ENCODE assay signal across 1 cellular context in genomic region chr19:40190891-40191835, GRCh38.
TF ChIP-seq lines count a peak whose summit lies in the region.

Gene MAP3K10 (plus strand): TSS chr19:40191426. CDS start chr19:40192032, 606 bp downstream.

TF ChIP-seq in HepG2, 621 proteins besides CTCF, POLR2A, EP300 and RAD21 (continued from another document and continues in another):
- TF ChIP-seq, protein P1, sequence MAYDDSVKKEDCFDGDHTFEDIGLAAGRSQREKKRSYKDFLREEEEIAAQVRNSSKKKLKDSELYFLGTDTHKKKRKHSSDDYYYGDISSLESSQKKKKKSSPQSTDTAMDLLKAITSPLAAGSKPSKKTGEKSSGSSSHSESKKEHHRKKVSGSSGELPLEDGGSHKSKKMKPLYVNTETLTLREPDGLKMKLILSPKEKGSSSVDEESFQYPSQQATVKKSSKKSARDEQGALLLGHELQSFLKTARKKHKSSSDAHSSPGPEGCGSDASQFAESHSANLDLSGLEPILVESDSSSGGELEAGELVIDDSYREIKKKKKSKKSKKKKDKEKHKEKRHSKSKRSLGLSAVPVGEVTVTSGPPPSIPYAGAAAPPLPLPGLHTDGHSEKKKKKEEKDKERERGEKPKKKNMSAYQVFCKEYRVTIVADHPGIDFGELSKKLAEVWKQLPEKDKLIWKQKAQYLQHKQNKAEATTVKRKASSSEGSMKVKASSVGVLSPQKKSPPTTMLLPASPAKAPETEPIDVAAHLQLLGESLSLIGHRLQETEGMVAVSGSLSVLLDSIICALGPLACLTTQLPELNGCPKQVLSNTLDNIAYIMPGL (CRISPR knock-in tag; IDR thresholded peaks at IDR 0.05; ENCODE audit: borderline replicate concordance in 1 of 2, low read depth in 1 of 2) = peak; percentile 35 to 72; a peak in 3 of 4 replicates
- TF ChIP-seq ZNF816 (CRISPR knock-in tag; IDR thresholded peaks at IDR 0.05; ENCODE audit: borderline replicate concordance) (0 out of 2 replicates have a peak, but pooled peaks have one; percentile 0), ZNF33B (CRISPR knock-in tag; IDR thresholded peaks at IDR 0.05) (peak; percentile 41; the same call in 1 of the 2 replicates), ZNF441 (CRISPR knock-in tag; IDR thresholded peaks at IDR 0.05; ENCODE audit: borderline replicate concordance) (peak; percentile 69; the same call in 1 of the 2 replicates), ZNF496 (CRISPR knock-in tag; IDR thresholded peaks at IDR 0.05; ENCODE audit: insufficient replicate concordance) (no peak), ZNF703 (CRISPR knock-in tag; IDR thresholded peaks at IDR 0.05; ENCODE audit: borderline replicate concordance) (peak; percentile 32; the same call in 1 of the 2 replicates), FOXO1 (CRISPR knock-in tag; IDR thresholded peaks at IDR 0.05) (peak; percentile 38; the same call in 1 of the 2 replicates), CREB1 (IDR thresholded peaks at IDR 0.05) (peak; percentile 53), CREB1 (CRISPR knock-in tag; IDR thresholded peaks at IDR 0.05) (peak; percentile 80), ZNF350 (CRISPR knock-in tag; IDR thresholded peaks at IDR 0.05; ENCODE audit: borderline replicate concordance, low read depth) (no peak; the same call in 1 of the 2 replicates), ASH2L (IDR thresholded peaks at IDR 0.05; ENCODE audit: insufficient read length, low read depth, low read length) (no peak), ZBTB4 (CRISPR knock-in tag; IDR thresholded peaks at IDR 0.05; ENCODE audit: borderline replicate concordance) (0 out of 2 replicates have a peak, but pooled peaks have one; percentile 38), ZNF430 (CRISPR knock-in tag; IDR thresholded peaks at IDR 0.05) (0 out of 2 replicates have a peak, but pooled peaks have one; percentile 20), BCLAF1 (IDR thresholded peaks at IDR 0.05) (no peak), XRCC5 (optimal IDR thresholded peaks at IDR 0.05; ENCODE audit: low read length) (peak; percentile 62), GLI4 (CRISPR knock-in tag; IDR thresholded peaks at IDR 0.05; ENCODE audit: borderline replicate concordance) (peak; percentile 59; the same call in 1 of the 2 replicates), BCL3 (CRISPR knock-in tag; IDR thresholded peaks at IDR 0.05) (peak; percentile 51; the same call in 1 of the 2 replicates), TCF12 (IDR thresholded peaks at IDR 0.05) (no peak), TCF12 (CRISPR knock-in tag; IDR thresholded peaks at IDR 0.05) (0 out of 2 replicates have a peak, but pooled peaks have one; percentile 60), FOXC1 (CRISPR knock-in tag; IDR thresholded peaks at IDR 0.05; ENCODE audit: borderline replicate concordance) (peak; percentile 59; the same call in 1 of the 2 replicates), PHF20 (CRISPR knock-in tag; IDR thresholded peaks at IDR 0.05) (peak; percentile 50), MED8 (CRISPR knock-in tag; IDR thresholded peaks at IDR 0.05; ENCODE audit: insufficient replicate concordance) (peak; percentile 37), ZNF709 (CRISPR knock-in tag; IDR thresholded peaks at IDR 0.05) (0 out of 2 replicates have a peak, but pooled peaks have one; percentile 47), NBN (conservative IDR thresholded peaks at IDR 0.05) (no peak), MAFG (CRISPR knock-in tag; IDR thresholded peaks at IDR 0.05) (no peak), FOXK2 (IDR thresholded peaks at IDR 0.05) (no peak), FOSL1 (CRISPR knock-in tag; IDR thresholded peaks at IDR 0.05; ENCODE audit: borderline replicate concordance) (peak; percentile 31; the same call in 1 of the 2 replicates), GATA4 (IDR thresholded peaks at IDR 0.05; ENCODE audit: borderline replicate concordance, low read depth) (0 out of 2 replicates have a peak, but pooled peaks have one; percentile 6), RFXAP (CRISPR knock-in tag; IDR thresholded peaks at IDR 0.05; ENCODE audit: borderline replicate concordance) (0 out of 2 replicates have a peak, but pooled peaks have one; percentile 25), SMAD1 (CRISPR knock-in tag; IDR thresholded peaks at IDR 0.05; ENCODE audit: borderline replicate concordance, low read depth) (peak; percentile 69), MAZ (IDR thresholded peaks at IDR 0.05; ENCODE audit: borderline replicate concordance, low read depth, low read length) (no peak), MAZ (CRISPR knock-in tag; IDR thresholded peaks at IDR 0.05; ENCODE audit: low read depth) (0 out of 2 replicates have a peak, but pooled peaks have one; percentile 30), GABPA (IDR thresholded peaks at IDR 0.05; ENCODE audit: low read depth, low read length) (peak; percentile 27; the same call in 1 of the 2 replicates), GABPA (CRISPR knock-in tag; IDR thresholded peaks at IDR 0.05; ENCODE audit: low read depth) (peak; percentile 16; the same call in 1 of the 2 replicates), ZNF333 (CRISPR knock-in tag; IDR thresholded peaks at IDR 0.05; ENCODE audit: borderline replicate concordance) (peak; percentile 38; the same call in 1 of the 2 replicates), ZNF501 (CRISPR knock-in tag; IDR thresholded peaks at IDR 0.05) (peak; percentile 89)
- TF ChIP-seq, protein P2, sequence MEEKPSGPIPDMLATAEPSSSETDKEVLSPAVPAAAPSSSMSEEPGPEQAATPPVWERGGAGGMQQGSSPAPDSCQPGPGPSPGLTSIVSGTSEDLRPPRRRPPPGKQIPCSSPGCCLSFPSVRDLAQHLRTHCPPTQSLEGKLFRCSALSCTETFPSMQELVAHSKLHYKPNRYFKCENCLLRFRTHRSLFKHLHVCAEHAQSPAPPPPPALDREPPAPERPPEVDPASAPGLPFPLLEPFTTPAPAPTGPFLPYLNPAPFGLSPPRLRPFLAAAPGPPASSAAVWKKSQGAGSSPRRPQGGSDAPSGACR (CRISPR knock-in tag; IDR thresholded peaks at IDR 0.05) = peak; percentile 70; the same call in 1 of the 2 replicates
- TF ChIP-seq, protein P3, sequence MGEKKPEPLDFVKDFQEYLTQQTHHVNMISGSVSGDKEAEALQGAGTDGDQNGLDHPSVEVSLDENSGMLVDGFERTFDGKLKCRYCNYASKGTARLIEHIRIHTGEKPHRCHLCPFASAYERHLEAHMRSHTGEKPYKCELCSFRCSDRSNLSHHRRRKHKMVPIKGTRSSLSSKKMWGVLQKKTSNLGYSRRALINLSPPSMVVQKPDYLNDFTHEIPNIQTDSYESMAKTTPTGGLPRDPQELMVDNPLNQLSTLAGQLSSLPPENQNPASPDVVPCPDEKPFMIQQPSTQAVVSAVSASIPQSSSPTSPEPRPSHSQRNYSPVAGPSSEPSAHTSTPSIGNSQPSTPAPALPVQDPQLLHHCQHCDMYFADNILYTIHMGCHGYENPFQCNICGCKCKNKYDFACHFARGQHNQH (CRISPR knock-in tag; IDR thresholded peaks at IDR 0.05) = peak; percentile 65; the same call in 1 of the 2 replicates
- TF ChIP-seq, protein P4, sequence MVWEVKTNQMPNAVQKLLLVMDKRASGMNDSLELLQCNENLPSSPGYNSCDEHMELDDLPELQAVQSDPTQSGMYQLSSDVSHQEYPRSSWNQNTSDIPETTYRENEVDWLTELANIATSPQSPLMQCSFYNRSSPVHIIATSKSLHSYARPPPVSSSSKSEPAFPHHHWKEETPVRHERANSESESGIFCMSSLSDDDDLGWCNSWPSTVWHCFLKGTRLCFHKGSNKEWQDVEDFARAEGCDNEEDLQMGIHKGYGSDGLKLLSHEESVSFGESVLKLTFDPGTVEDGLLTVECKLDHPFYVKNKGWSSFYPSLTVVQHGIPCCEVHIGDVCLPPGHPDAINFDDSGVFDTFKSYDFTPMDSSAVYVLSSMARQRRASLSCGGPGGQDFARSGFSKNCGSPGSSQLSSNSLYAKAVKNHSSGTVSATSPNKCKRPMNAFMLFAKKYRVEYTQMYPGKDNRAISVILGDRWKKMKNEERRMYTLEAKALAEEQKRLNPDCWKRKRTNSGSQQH (CRISPR knock-in tag; IDR thresholded peaks at IDR 0.05; ENCODE audit: low read depth) = peak; percentile 86; the same call in 1 of the 2 replicates
- TF ChIP-seq, protein P5, sequence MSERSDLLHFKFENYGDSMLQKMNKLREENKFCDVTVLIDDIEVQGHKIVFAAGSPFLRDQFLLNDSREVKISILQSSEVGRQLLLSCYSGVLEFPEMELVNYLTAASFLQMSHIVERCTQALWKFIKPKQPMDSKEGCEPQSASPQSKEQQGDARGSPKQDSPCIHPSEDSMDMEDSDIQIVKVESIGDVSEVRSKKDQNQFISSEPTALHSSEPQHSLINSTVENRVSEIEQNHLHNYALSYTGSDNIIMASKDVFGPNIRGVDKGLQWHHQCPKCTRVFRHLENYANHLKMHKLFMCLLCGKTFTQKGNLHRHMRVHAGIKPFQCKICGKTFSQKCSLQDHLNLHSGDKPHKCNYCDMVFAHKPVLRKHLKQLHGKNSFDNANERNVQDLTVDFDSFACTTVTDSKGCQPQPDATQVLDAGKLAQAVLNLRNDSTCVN (CRISPR knock-in tag; IDR thresholded peaks at IDR 0.05; ENCODE audit: borderline replicate concordance) = 0 out of 2 replicates have a peak, but pooled peaks have one; percentile 43
- TF ChIP-seq, protein P6, sequence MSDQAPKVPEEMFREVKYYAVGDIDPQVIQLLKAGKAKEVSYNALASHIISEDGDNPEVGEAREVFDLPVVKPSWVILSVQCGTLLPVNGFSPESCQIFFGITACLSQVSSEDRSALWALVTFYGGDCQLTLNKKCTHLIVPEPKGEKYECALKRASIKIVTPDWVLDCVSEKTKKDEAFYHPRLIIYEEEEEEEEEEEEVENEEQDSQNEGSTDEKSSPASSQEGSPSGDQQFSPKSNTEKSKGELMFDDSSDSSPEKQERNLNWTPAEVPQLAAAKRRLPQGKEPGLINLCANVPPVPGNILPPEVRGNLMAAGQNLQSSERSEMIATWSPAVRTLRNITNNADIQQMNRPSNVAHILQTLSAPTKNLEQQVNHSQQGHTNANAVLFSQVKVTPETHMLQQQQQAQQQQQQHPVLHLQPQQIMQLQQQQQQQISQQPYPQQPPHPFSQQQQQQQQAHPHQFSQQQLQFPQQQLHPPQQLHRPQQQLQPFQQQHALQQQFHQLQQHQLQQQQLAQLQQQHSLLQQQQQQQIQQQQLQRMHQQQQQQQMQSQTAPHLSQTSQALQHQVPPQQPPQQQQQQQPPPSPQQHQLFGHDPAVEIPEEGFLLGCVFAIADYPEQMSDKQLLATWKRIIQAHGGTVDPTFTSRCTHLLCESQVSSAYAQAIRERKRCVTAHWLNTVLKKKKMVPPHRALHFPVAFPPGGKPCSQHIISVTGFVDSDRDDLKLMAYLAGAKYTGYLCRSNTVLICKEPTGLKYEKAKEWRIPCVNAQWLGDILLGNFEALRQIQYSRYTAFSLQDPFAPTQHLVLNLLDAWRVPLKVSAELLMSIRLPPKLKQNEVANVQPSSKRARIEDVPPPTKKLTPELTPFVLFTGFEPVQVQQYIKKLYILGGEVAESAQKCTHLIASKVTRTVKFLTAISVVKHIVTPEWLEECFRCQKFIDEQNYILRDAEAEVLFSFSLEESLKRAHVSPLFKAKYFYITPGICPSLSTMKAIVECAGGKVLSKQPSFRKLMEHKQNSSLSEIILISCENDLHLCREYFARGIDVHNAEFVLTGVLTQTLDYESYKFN (CRISPR knock-in tag; conservative IDR thresholded peaks at IDR 0.05) = peak; percentile 41; the same call in 1 of the 2 replicates
